23 cellular contexts compared by ENCODE assay signal in genomic region chr22:20145206-20145831, GRCh38. TPM values are rescaled to one million over a fixed set of nuclear protein-coding genes. Genes with fewer than 3 reads are reported as not detected.
"Had no signal": no experiment of that assay in that cellular context is flagged by ENCODE, and none has a peak within 500 bp of the region (broad histone marks: within the 10 kb centered on the region; RNA-seq: fewer than 3 reads in every experiment).

No MANE protein-coding gene starts in this region.

- H3K36me3 Mint-ChIP-seq: IgD-negative memory B cell had no signal

- H3K27ac Mint-ChIP-seq: IgD-negative memory B cell had no signal

- H3K27ac ChIP-seq: HL-60, SJSA1, SK-N-MC had no signal

- H3K9me3 ChIP-seq: SJSA1 had no signal

- FAIRE-seq: HTR-8/SVneo had no signal

- H3K4me3 Mint-ChIP-seq: IgD-negative memory B cell had no signal

- H3K27me3 ChIP-seq: SJSA1 had no signal

- H3K9me3 Mint-ChIP-seq: IgD-negative memory B cell had no signal

- H3K4me3 ChIP-seq: SJSA1, SK-N-MC had no signal

- ATAC-seq: Panc1 had no signal

- H3K27me3 Mint-ChIP-seq: IgD-negative memory B cell had no signal

- DNase-seq: KBM-7, MV-4-11, NCI-H1048, NCI-H1105, NCI-H1417, NCI-H1436 treated with DMSO at 0.1 percent for 48 hours, NCI-H1694 treated with DMSO at 0.1 percent for 48 hours, NCI-H1930, NCI-H2081, NCI-H2107, NCI-H2227 treated with DMSO at 0.1 percent for 48 hours, NCI-H524, NCI-H526 treated with DMSO at 0.1 percent for 48 hours, NCI-H774, Right ventricle myocardium superior, SIG-M5 had no signal

RNA-seq across cellular contexts. Expression of gene CCDC188, which starts 5.5 kb away (rescaled TPM):
- total RNA-seq: NCI-H460 had no signal
- polyA plus RNA-seq: IgD-negative memory B cell had no signal
